Comparison of ENCODE assay signal across 9 cellular contexts in genomic region chr16:21611546-21612384, GRCh38. TPM values are rescaled to one million over a fixed set of nuclear protein-coding genes. Genes with fewer than 3 reads are reported as not detected.
DNase-seq lines count a peak whose midpoint lies in the region; ATAC-seq and TF ChIP-seq lines count a peak whose summit lies in the region.
"Had no signal": no experiment of that assay in that cellular context is flagged by ENCODE, and none has a peak within 500 bp of the region (broad histone marks: within the 10 kb centered on the region; RNA-seq: fewer than 3 reads in every experiment).

No MANE protein-coding gene starts in this region.

- POLR2A ChIA-PET in activated CD8-positive, alpha-beta T cell treated with anti-CD3 and anti-CD28 coated beads for 36 hours (lab: Charles Lee) = interaction anchor here (1.2 kb wide), 1 partner anchor 8 kb away, joined by 7 read pairs; no protein-coding TSS in a partner anchor

- DNase-seq in activated CD8-positive, alpha-beta memory T cell treated with anti-CD3 and anti-CD28 coated beads, Interleukin-2, amount 10 ng/mL, durations not matched to agents 7 days and 5 days = peak; percentile 45
- no peak for DNase-seq in activated CD8-positive, alpha-beta memory T cell treated with anti-CD3 and anti-CD28 coated beads, Interleukin-2, amount 50 U/mL, for 48 hours
- peak; percentile 57 for DNase-seq in activated CD8-positive, alpha-beta T cell treated with anti-CD3 and anti-CD28 coated beads for 36 hours
- DNase-seq in right cardiac atrium = no peak
- DNase-seq in osteocyte (ENCODE audit: extremely low spot score, unreplicated experiment) = no peak
- DNase-seq in NCI-H510A treated with DMSO at 0.1 percent for 48 hours (lab: John Stamatoyannopoulos, UW) = no peak
- DNase-seq in NCI-H774 (lab: John Stamatoyannopoulos, UW) = no peak
- DNase-seq: kidney glomerular epithelial cell had no signal

- H3K4me3 ChIP-seq in right cardiac atrium (ENCODE audit: low read length) (no peak overlapping the region), thymus (ENCODE audit: low read length) (no peak overlapping the region)

- peaks cover 87% of the 10 kb centered on the region for H3K4me1 Mint-ChIP-seq in activated CD8-positive, alpha-beta memory T cell treated with anti-CD3 and anti-CD28 coated beads, Interleukin-2, amount 10 ng/mL, durations not matched to agents 7 days and 5 days
- H3K4me1 Mint-ChIP-seq in activated CD8-positive, alpha-beta T cell treated with anti-CD3 and anti-CD28 coated beads for 36 hours (ENCODE audit: low read depth) = peaks cover 91% of the 10 kb centered on the region
- peaks cover 31% of the 10 kb centered on the region for H3K4me1 Mint-ChIP-seq in osteocyte (ENCODE audit: unreplicated experiment)

- peaks cover 20% of the 10 kb centered on the region for H3K36me3 Mint-ChIP-seq in activated CD8-positive, alpha-beta memory T cell treated with anti-CD3 and anti-CD28 coated beads, Interleukin-2, amount 10 ng/mL, durations not matched to agents 7 days and 5 days
- H3K36me3 Mint-ChIP-seq in activated CD8-positive, alpha-beta T cell treated with anti-CD3 and anti-CD28 coated beads for 36 hours (ENCODE audit: low read depth) = peaks cover 30% of the 10 kb centered on the region
- no peaks in the 10 kb centered on the region for H3K36me3 Mint-ChIP-seq in osteocyte (ENCODE audit: unreplicated experiment)

- H3K27me3 ChIP-seq in right cardiac atrium (ENCODE audit: control insufficient read depth, insufficient read depth) (no peaks in the 10 kb centered on the region), thymus (ENCODE audit: control insufficient read depth, insufficient read depth) (no peaks in the 10 kb centered on the region)

- H3K27ac ChIP-seq in right cardiac atrium (ENCODE audit: low read length) (no peak overlapping the region), thymus (ENCODE audit: low read depth) (peak overlapping the region; percentile 66)

- peaks cover 12% of the 10 kb centered on the region for H3K4me1 ChIP-seq in right cardiac atrium (ENCODE audit: control insufficient read depth, insufficient read depth, low read length)
- H3K4me1 ChIP-seq in thymus (ENCODE audit: control insufficient read depth, insufficient read depth, low read length) = peaks cover 12% of the 10 kb centered on the region

- H3K27ac Mint-ChIP-seq in activated CD8-positive, alpha-beta memory T cell treated with anti-CD3 and anti-CD28 coated beads, Interleukin-2, amount 10 ng/mL, durations not matched to agents 7 days and 5 days = peak overlapping the region; percentile 72
- H3K27ac Mint-ChIP-seq in activated CD8-positive, alpha-beta T cell treated with anti-CD3 and anti-CD28 coated beads for 36 hours = peak overlapping the region; percentile 90
- no peak overlapping the region for H3K27ac Mint-ChIP-seq in osteocyte (ENCODE audit: unreplicated experiment)

- no peaks in the 10 kb centered on the region for H3K27me3 Mint-ChIP-seq in activated CD8-positive, alpha-beta memory T cell treated with anti-CD3 and anti-CD28 coated beads, Interleukin-2, amount 10 ng/mL, durations not matched to agents 7 days and 5 days
- no peaks in the 10 kb centered on the region for H3K27me3 Mint-ChIP-seq in activated CD8-positive, alpha-beta T cell treated with anti-CD3 and anti-CD28 coated beads for 36 hours
- no peaks in the 10 kb centered on the region for H3K27me3 Mint-ChIP-seq in osteocyte (ENCODE audit: unreplicated experiment)

- no peak for TF ChIP-seq CTCF in activated CD8-positive, alpha-beta T cell treated with anti-CD3 and anti-CD28 coated beads for 36 hours (IDR thresholded peaks at IDR 0.05)
- no peak for TF ChIP-seq CTCF in osteocyte (IDR thresholded peaks at IDR 0.05)

- 40% methylated on average over 7 of the region's 7 CpGs for WGBS in right cardiac atrium
- 56% methylated on average over 7 of the region's 7 CpGs for WGBS in thymus

- H3K9me3 ChIP-seq in right cardiac atrium (ENCODE audit: control insufficient read depth, low read length) = no peaks in the 10 kb centered on the region
- no peaks in the 10 kb centered on the region for H3K9me3 ChIP-seq in thymus (ENCODE audit: control insufficient read depth)

- H3K36me3 ChIP-seq in thymus (ENCODE audit: control insufficient read depth, insufficient read depth) = no peaks in the 10 kb centered on the region

- intact Hi-C loops in activated CD8-positive, alpha-beta T cell treated with anti-CD3 and anti-CD28 coated beads for 36 hours (cut with micrococcal nuclease) = loop anchor here (5.0 kb wide), 1 partner anchor 36 kb away; no protein-coding TSS in a partner anchor
- intact Hi-C loops in right cardiac atrium (cut with DNase I) = no loop called here

- H3K9me3 Mint-ChIP-seq in activated CD8-positive, alpha-beta memory T cell treated with anti-CD3 and anti-CD28 coated beads, Interleukin-2, amount 10 ng/mL, durations not matched to agents 7 days and 5 days (ENCODE audit: low read depth) = no peaks in the 10 kb centered on the region
- H3K9me3 Mint-ChIP-seq in activated CD8-positive, alpha-beta T cell treated with anti-CD3 and anti-CD28 coated beads for 36 hours = peaks cover 2% of the 10 kb centered on the region
- no peaks in the 10 kb centered on the region for H3K9me3 Mint-ChIP-seq in osteocyte (ENCODE audit: unreplicated experiment)

- peak; percentile 48 for ATAC-seq in activated CD8-positive, alpha-beta memory T cell treated with anti-CD3 and anti-CD28 coated beads, Interleukin-2, amount 10 ng/mL, durations not matched to agents 7 days and 5 days
- peak; percentile 85 for ATAC-seq in activated CD8-positive, alpha-beta T cell treated with anti-CD3 and anti-CD28 coated beads for 36 hours
- ATAC-seq in right cardiac atrium = peak; percentile 39 to 40

- CTCF ChIA-PET in activated CD8-positive, alpha-beta memory T cell treated with anti-CD3 and anti-CD28 coated beads, Interleukin-2, amount 10 ng/mL, durations not matched to agents 7 days and 5 days (lab: Charles Lee) = interaction anchor here (0.9 to 1.7 kb wide), 8 partner anchors 10 to 46 kb away, joined by 3 to 8 read pairs (median 4); no protein-coding TSS in a partner anchor
- CTCF ChIA-PET in activated CD8-positive, alpha-beta T cell treated with anti-CD3 and anti-CD28 coated beads for 36 hours (lab: Charles Lee) = interaction anchor here (1.4 to 3.8 kb wide), 8 partner anchors 9 to 72 kb away, joined by 4 to 16 read pairs (median 7); no protein-coding TSS in a partner anchor

- no peak overlapping the region for H3K4me3 Mint-ChIP-seq in activated CD8-positive, alpha-beta memory T cell treated with anti-CD3 and anti-CD28 coated beads, Interleukin-2, amount 10 ng/mL, durations not matched to agents 7 days and 5 days
- H3K4me3 Mint-ChIP-seq in activated CD8-positive, alpha-beta T cell treated with anti-CD3 and anti-CD28 coated beads for 36 hours = peak overlapping the region; percentile 34
- H3K4me3 Mint-ChIP-seq in osteocyte (ENCODE audit: unreplicated experiment) = no peak overlapping the region

RNA-seq across cellular contexts. Expression of gene METTL9, which starts 12.4 kb away (rescaled TPM):
- 10 to 100 TPM; 86.6 to 93.4 TPM for total RNA-seq in activated CD8-positive, alpha-beta memory T cell treated with anti-CD3 and anti-CD28 coated beads, Interleukin-2, amount 10 ng/mL, durations not matched to agents 7 days and 5 days
- 100 to 1,000 TPM; 116 to 122 TPM for total RNA-seq in activated CD8-positive, alpha-beta T cell treated with anti-CD3 and anti-CD28 coated beads for 36 hours
- total RNA-seq in right cardiac atrium = 10 to 100 TPM; 59.4 to 63.2 (median 61.2) TPM
- 31.5 TPM for polyA plus RNA-seq in right cardiac atrium
- polyA plus RNA-seq in thymus = 97.7 TPM
- total RNA-seq in osteocyte = 91.9 and 94.4 TPM in 2 replicates

RNA-seq across cellular contexts. Expression of gene IGSF6, which starts 40.6 kb away (rescaled TPM):
- under 1 TPM in 1 of 2 experiments, not detected in 1; 0.09 TPM for total RNA-seq in activated CD8-positive, alpha-beta memory T cell treated with anti-CD3 and anti-CD28 coated beads, Interleukin-2, amount 10 ng/mL, durations not matched to agents 7 days and 5 days
- total RNA-seq in activated CD8-positive, alpha-beta T cell treated with anti-CD3 and anti-CD28 coated beads for 36 hours = under 1 TPM in 1 of 2 experiments, not detected in 1; 0.20 TPM
- total RNA-seq in right cardiac atrium (1 to 10 TPM; 1.4 to 4.3 (median 2.4) TPM), osteocyte (not detected in 2 replicates)
- polyA plus RNA-seq in right cardiac atrium (0.88 TPM), thymus (16.2 TPM)

RNA-seq across cellular contexts. Expression of gene OTOA, which starts 52.0 kb away (rescaled TPM):
- total RNA-seq in activated CD8-positive, alpha-beta memory T cell treated with anti-CD3 and anti-CD28 coated beads, Interleukin-2, amount 10 ng/mL, durations not matched to agents 7 days and 5 days = under 1 TPM; 0.09 to 0.38 TPM
- total RNA-seq in activated CD8-positive, alpha-beta T cell treated with anti-CD3 and anti-CD28 coated beads for 36 hours = under 1 TPM in 1 of 2 experiments, not detected in 1; 0.09 TPM
- not detected for total RNA-seq in right cardiac atrium
- polyA plus RNA-seq in right cardiac atrium = 0.07 TPM
- 1.3 TPM for polyA plus RNA-seq in thymus
- 0.08 TPM in 1 of 2 replicates, not detected in the other for total RNA-seq in osteocyte

Comparison
In these comparisons a context has a peak if more than half of its experiments do, and no peak if none do; other contexts are left out.
1. DNase-seq: peak in activated CD8-positive, alpha-beta memory T cell treated with anti-CD3 and anti-CD28 coated beads, Interleukin-2, amount 10 ng/mL, durations not matched to agents 7 days and 5 days (single experiment) and activated CD8-positive, alpha-beta T cell treated with anti-CD3 and anti-CD28 coated beads for 36 hours (single experiment); none in activated CD8-positive, alpha-beta memory T cell treated with anti-CD3 and anti-CD28 coated beads, Interleukin-2, amount 50 U/mL, for 48 hours (single experiment), right cardiac atrium (0 of 3), osteocyte (single experiment), NCI-H510A treated with DMSO at 0.1 percent for 48 hours (single experiment) and NCI-H774 (single experiment).
2. Peak in every context shown above with its lines, with median percentiles within 50 percentile points of each other: ATAC-seq.